ENCODE assay signal across 30 cellular contexts in the genomic region with DNA sequence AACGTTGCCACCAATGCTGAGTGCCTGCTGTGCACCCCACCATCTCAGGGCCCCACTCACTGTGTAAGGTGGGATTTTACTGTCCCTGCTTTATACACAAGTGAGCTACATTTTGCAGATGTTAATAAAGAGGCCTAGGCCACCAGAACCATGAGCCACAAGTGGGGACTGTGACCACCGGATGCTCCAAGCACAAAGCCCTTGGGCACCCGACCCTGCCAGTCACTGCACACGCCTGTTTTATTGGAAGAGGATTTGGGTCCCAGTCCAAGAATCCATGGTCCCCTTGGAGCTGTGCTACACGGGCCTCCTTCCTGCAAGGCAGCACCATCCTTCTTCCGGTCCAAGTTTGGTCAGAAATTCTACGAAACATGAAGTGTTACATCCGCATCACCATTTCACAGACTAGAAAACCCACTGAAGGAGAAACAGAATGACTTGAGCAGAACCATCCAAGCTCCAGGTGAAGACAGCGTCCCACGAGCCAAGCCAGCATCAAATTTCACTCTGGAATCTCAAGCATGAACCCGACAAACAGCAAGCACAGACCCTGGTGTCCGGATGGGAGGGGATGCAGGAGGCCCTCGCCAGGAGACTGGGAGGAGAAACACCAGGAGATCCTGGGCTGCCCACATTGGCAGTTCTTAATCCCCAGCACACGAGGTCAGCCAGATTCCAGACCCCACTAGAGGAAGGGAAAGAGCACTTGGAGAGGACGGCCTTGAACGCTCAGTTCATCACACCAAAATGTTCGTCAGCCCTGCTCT.
DNase-seq lines count a peak whose midpoint lies in the region; ATAC-seq and TF ChIP-seq lines count a peak whose summit lies in the region.
"Had no signal": no experiment of that assay in that cellular context is flagged by ENCODE, and none has a peak within 500 bp of the region (broad histone marks: within the 10 kb centered on the region; RNA-seq: fewer than 3 reads in every experiment).

No MANE protein-coding gene starts in this region.

- WGBS in ovary, 3 donors = 42 to 45% (median 42%) methylated on average over 17 of the region's 17 CpGs

- no peaks in the 10 kb centered on the region for H3K27me3 Mint-ChIP-seq in type B pancreatic cell
- H3K27me3 Mint-ChIP-seq: activated CD4-positive, alpha-beta memory T cell treated with anti-CD3 and anti-CD28 coated beads for 36 hours; activated naive CD4-positive, alpha-beta T cell treated with anti-CD3 and anti-CD28 coated beads, Interleukin-2, amount 50 U/mL, for 24 hours; activated T-helper 17 cell treated with anti-CD3 and anti-CD28 coated beads, Interleukin-2, amount 50 U/mL, for 72 hours had no signal

- peaks cover 4% of the 10 kb centered on the region for H3K4me1 ChIP-seq in ovary (ENCODE audit: insufficient read depth)
- H3K4me1 ChIP-seq: A549, left lung, Peyer's patch had no signal

- peak; percentile 30 for DNase-seq in activated effector memory CD4-positive, alpha-beta T cell treated with anti-CD3 and anti-CD28 coated beads, Interleukin-2, amount 50 U/mL, for 16 hours
- no peak for DNase-seq in activated effector memory CD4-positive, alpha-beta T cell treated with Interleukin-2 at 50 U/mL for 16 hours
- DNase-seq in left kidney (ENCODE audit: low read depth, low spot score) = peak; percentile 88
- peak in 3 of 5 donors; percentile 3 to 32 (median 12) for DNase-seq in ovary
- DNase-seq in type B pancreatic cell (ENCODE audit: extremely low spot score, unreplicated experiment) = peak; percentile 53
- DNase-seq in NCI-H146 treated with DMSO at 0.1 percent for 48 hours (lab: John Stamatoyannopoulos, UW; ENCODE audit: unreplicated experiment) = no peak
- DNase-seq in NK-92 treated with Interleukin-12 subunit alpha and Interleukin-12 subunit beta, amount 100 ng/mL, for 24 hours (lab: John Stamatoyannopoulos, UW) = no peak
- DNase-seq: activated CD4-positive, alpha-beta memory T cell treated with anti-CD3 and anti-CD28 coated beads for 36 hours; activated CD4-positive, alpha-beta T cell treated with anti-CD3 and anti-CD28 coated beads for 1 hour; activated CD8-positive, alpha-beta memory T cell treated with anti-CD3 and anti-CD28 coated beads, Interleukin-2, amount 50 U/mL, for 4 hours; AML-193; amniotic stem cell; brain microvascular endothelial cell; mesenchymal stem cell; NCI-H1436; NCI-H2081 treated with DMSO at 0.1 percent for 48 hours; NCI-H2227 treated with DMSO at 0.1 percent for 48 hours; NCI-H526 treated with DMSO at 0.1 percent for 48 hours; SHP77; stimulated activated naive CD4-positive, alpha-beta T cell; T-helper 2 cell had no signal

- H3K36me3 Mint-ChIP-seq in type B pancreatic cell = no peaks in the 10 kb centered on the region
- H3K36me3 Mint-ChIP-seq: activated CD4-positive, alpha-beta memory T cell treated with anti-CD3 and anti-CD28 coated beads for 36 hours; activated naive CD4-positive, alpha-beta T cell treated with anti-CD3 and anti-CD28 coated beads, Interleukin-2, amount 50 U/mL, for 24 hours had no signal

- H3K4me1 Mint-ChIP-seq in type B pancreatic cell (ENCODE audit: unreplicated experiment) = peaks cover 4% of the 10 kb centered on the region
- H3K4me1 Mint-ChIP-seq: activated naive CD4-positive, alpha-beta T cell treated with anti-CD3 and anti-CD28 coated beads, Interleukin-2, amount 50 U/mL, for 24 hours; activated T-helper 17 cell treated with anti-CD3 and anti-CD28 coated beads, Interleukin-2, amount 50 U/mL, for 72 hours had no signal

- no peak for TF ChIP-seq POLR2A in ovary (IDR thresholded peaks at IDR 0.05)

- H3K27ac ChIP-seq in ovary = no peak overlapping the region
- H3K27ac ChIP-seq: A549, brain microvascular endothelial cell, left lung, Peyer's patch, skin epidermis had no signal

- no peaks in the 10 kb centered on the region for H3K27me3 ChIP-seq in ovary
- H3K27me3 ChIP-seq: brain microvascular endothelial cell, Peyer's patch had no signal

- H3K9me3 ChIP-seq in ovary = no peaks in the 10 kb centered on the region
- H3K9me3 ChIP-seq: A549, left lung, Peyer's patch had no signal

- H3K27ac Mint-ChIP-seq in type B pancreatic cell = no peak overlapping the region
- H3K27ac Mint-ChIP-seq: activated CD4-positive, alpha-beta memory T cell treated with anti-CD3 and anti-CD28 coated beads for 36 hours; activated naive CD4-positive, alpha-beta T cell treated with anti-CD3 and anti-CD28 coated beads, Interleukin-2, amount 50 U/mL, for 24 hours; activated T-helper 17 cell treated with anti-CD3 and anti-CD28 coated beads, Interleukin-2, amount 50 U/mL, for 72 hours; CD4-positive, alpha-beta T cell had no signal

- TF ChIP-seq CTCF in ovary (IDR thresholded peaks at IDR 0.05) (no peak), type B pancreatic cell (conservative IDR thresholded peaks at IDR 0.05) (no peak)

- no peaks in the 10 kb centered on the region for H3K9me3 Mint-ChIP-seq in type B pancreatic cell
- H3K9me3 Mint-ChIP-seq: activated CD4-positive, alpha-beta memory T cell treated with anti-CD3 and anti-CD28 coated beads for 36 hours; activated naive CD4-positive, alpha-beta T cell treated with anti-CD3 and anti-CD28 coated beads, Interleukin-2, amount 50 U/mL, for 24 hours; CD4-positive, alpha-beta T cell had no signal

- ATAC-seq in HG03139 (IDR thresholded peaks at IDR 0.05; ENCODE audit: unreplicated experiment) = no peak
- ATAC-seq: A549; activated T-helper 17 cell treated with anti-CD3 and anti-CD28 coated beads, Interleukin-2, amount 50 U/mL, for 72 hours; HCT116; left lung had no signal

- intact Hi-C loops in ovary (cut with DNase I) = no loop called here

- no peak overlapping the region for H3K4me3 Mint-ChIP-seq in type B pancreatic cell
- H3K4me3 Mint-ChIP-seq: activated CD4-positive, alpha-beta memory T cell treated with anti-CD3 and anti-CD28 coated beads for 36 hours; activated naive CD4-positive, alpha-beta T cell treated with anti-CD3 and anti-CD28 coated beads, Interleukin-2, amount 50 U/mL, for 24 hours; activated T-helper 17 cell treated with anti-CD3 and anti-CD28 coated beads, Interleukin-2, amount 50 U/mL, for 72 hours; CD4-positive, alpha-beta T cell had no signal

- H3K4me3 ChIP-seq in ovary = no peak overlapping the region
- H3K4me3 ChIP-seq: A549, left lung, Peyer's patch, skin epidermis had no signal

- H3K36me3 ChIP-seq in ovary = no peaks in the 10 kb centered on the region
- H3K36me3 ChIP-seq: brain microvascular endothelial cell, left lung, Peyer's patch had no signal

- TF ChIP-seq EP300 in ovary (IDR thresholded peaks at IDR 0.05) = no peak

Comparison
In these comparisons a context has a peak if more than half of its experiments do, and no peak if none do; other contexts are left out.
1. DNase-seq: peak in activated effector memory CD4-positive, alpha-beta T cell treated with anti-CD3 and anti-CD28 coated beads, Interleukin-2, amount 50 U/mL, for 16 hours (single experiment), left kidney (single experiment), ovary (3 of 5) and type B pancreatic cell (single experiment); none in activated effector memory CD4-positive, alpha-beta T cell treated with Interleukin-2 at 50 U/mL for 16 hours (single experiment), NCI-H146 treated with DMSO at 0.1 percent for 48 hours (single experiment) and NK-92 treated with Interleukin-12 subunit alpha and Interleukin-12 subunit beta, amount 100 ng/mL, for 24 hours (single experiment).